Comparison of ENCODE assay signal across 1 cellular context in the genomic region with DNA sequence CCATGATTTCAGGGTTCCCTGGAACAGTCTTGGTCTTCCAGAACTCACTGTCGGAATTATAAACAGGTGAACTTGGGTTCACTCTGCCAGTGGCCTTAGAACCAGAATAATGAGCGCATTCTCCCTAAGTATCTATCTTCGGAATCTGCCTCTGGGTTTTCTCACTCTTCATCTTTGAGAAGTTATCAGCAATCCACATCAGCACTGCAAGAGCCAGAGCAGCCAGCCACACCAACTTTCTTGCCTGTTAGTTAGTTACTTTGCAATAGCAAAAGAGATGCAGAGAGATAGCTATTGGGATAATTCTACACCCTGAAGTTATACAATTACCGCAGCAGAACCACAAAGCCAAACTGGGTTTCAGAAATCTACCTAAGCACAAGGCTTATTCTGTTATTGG.
TF ChIP-seq lines count a peak whose summit lies in the region.

No MANE protein-coding gene starts in this region.

TF ChIP-seq in SK-N-SH, 30 proteins besides CTCF, POLR2A, EP300 and RAD21 (continued from another document):
- TF ChIP-seq, protein P1, sequence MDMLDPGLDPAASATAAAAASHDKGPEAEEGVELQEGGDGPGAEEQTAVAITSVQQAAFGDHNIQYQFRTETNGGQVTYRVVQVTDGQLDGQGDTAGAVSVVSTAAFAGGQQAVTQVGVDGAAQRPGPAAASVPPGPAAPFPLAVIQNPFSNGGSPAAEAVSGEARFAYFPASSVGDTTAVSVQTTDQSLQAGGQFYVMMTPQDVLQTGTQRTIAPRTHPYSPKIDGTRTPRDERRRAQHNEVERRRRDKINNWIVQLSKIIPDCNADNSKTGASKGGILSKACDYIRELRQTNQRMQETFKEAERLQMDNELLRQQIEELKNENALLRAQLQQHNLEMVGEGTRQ (IDR thresholded peaks at IDR 0.05; ENCODE audit: borderline replicate concordance, low read depth, low read length) = no peak
- TF ChIP-seq EZH2phosphoT487 (IDR thresholded peaks at IDR 0.05; ENCODE audit: borderline replicate concordance, low read depth) (no peak), MEF2A (IDR thresholded peaks at IDR 0.05; ENCODE audit: borderline replicate concordance, low read depth) (no peak), IRF3 (IDR thresholded peaks at IDR 0.05; ENCODE audit: low read depth, low read length) (no peak), SMC3 (IDR thresholded peaks at IDR 0.05; ENCODE audit: low read depth, low read length) (no peak), NFIC (IDR thresholded peaks at IDR 0.05; ENCODE audit: borderline replicate concordance) (no peak), TAF1 (IDR thresholded peaks at IDR 0.05; ENCODE audit: borderline replicate concordance, low read depth, low read length) (no peak), GABPA (IDR thresholded peaks at IDR 0.05; ENCODE audit: low read depth) (no peak), ELF1 (IDR thresholded peaks at IDR 0.05) (no peak), FOXM1 (IDR thresholded peaks at IDR 0.05; ENCODE audit: low read depth) (no peak), TEAD4 (IDR thresholded peaks at IDR 0.05; ENCODE audit: borderline replicate concordance, insufficient read depth) (no peak), GATA2 (CRISPR knock-in tag; IDR thresholded peaks at IDR 0.05) (peak; percentile 92), MXI1 (IDR thresholded peaks at IDR 0.05; ENCODE audit: low read depth, low read length) (no peak), YY1 (IDR thresholded peaks at IDR 0.05; ENCODE audit: low read depth) (no peak), FOSL2 (IDR thresholded peaks at IDR 0.05; ENCODE audit: borderline replicate concordance, low read depth) (no peak), REST (IDR thresholded peaks at IDR 0.05; ENCODE audit: low read depth, low read length) (no peak), TCF12 (IDR thresholded peaks at IDR 0.05) (peak; percentile 70), USF1 (IDR thresholded peaks at IDR 0.05; ENCODE audit: borderline replicate concordance, low read depth) (no peak), SIN3A (IDR thresholded peaks at IDR 0.05; ENCODE audit: borderline replicate concordance, low read depth, low read length) (no peak), CHD2 (IDR thresholded peaks at IDR 0.05; ENCODE audit: low read length, partially characterized antibody) (peak; percentile 40), RXRA (IDR thresholded peaks at IDR 0.05; ENCODE audit: borderline replicate concordance, low read depth) (no peak), POLR2AphosphoS5 (IDR thresholded peaks at IDR 0.05; ENCODE audit: low read depth, low read length) (no peak), PBX3 (IDR thresholded peaks at IDR 0.05) (no peak), RCOR1 (IDR thresholded peaks at IDR 0.05; ENCODE audit: low read length) (peak; percentile 89; the same call in 1 of the 2 replicates), JUND (IDR thresholded peaks at IDR 0.05) (no peak)
- TF ChIP-seq, protein P2, sequence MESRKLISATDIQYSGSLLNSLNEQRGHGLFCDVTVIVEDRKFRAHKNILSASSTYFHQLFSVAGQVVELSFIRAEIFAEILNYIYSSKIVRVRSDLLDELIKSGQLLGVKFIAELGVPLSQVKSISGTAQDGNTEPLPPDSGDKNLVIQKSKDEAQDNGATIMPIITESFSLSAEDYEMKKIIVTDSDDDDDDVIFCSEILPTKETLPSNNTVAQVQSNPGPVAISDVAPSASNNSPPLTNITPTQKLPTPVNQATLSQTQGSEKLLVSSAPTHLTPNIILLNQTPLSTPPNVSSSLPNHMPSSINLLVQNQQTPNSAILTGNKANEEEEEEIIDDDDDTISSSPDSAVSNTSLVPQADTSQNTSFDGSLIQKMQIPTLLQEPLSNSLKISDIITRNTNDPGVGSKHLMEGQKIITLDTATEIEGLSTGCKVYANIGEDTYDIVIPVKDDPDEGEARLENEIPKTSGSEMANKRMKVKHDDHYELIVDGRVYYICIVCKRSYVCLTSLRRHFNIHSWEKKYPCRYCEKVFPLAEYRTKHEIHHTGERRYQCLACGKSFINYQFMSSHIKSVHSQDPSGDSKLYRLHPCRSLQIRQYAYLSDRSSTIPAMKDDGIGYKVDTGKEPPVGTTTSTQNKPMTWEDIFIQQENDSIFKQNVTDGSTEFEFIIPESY (IDR thresholded peaks at IDR 0.05; ENCODE audit: borderline replicate concordance, low read depth) = no peak
TF ChIP-seq in SK-N-SH: peak in this region for 4.
